In the genomic region with DNA sequence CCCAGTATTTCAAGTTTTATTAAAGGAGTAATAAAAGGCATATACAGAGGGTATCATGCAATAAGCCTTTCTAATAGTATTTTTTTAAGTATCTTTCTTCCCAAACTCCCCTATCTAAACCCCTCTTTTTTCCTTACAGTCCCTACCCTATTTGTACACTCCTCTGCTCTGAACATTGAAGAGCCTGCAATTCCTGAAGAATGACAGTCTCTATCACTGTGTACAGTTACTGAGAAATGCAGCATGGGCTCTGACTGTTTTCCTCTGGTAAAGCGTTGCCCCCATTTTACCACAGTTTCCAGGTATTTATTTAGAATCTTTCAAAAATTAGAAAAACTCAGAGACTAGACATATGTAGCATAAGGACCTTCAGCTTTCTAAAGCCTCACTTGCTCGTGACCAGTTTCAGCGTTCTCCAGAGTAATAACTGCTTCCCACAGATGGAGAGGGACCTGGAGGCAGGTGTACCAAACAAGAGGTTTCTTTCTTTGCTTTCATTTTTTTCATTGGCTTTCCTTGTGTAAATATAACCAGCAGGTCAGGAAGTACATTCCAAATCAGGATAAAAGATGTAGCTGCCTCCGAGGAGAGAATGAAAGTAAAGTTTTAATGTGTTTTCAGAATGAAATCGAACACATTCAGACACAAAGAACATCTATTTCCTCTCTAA, we compare ENCODE assay signal across 15 cellular contexts.
DNase-seq lines count a peak whose midpoint lies in the region; ATAC-seq and TF ChIP-seq lines count a peak whose summit lies in the region.
"Had no signal": no experiment of that assay in that cellular context is flagged by ENCODE, and none has a peak within 500 bp of the region (broad histone marks: within the 10 kb centered on the region; RNA-seq: fewer than 3 reads in every experiment).

No MANE protein-coding gene starts in this region.

- H2AFZ ChIP-seq in ACC112 (ENCODE audit: low read length, unreplicated experiment) (peak overlapping the region; percentile 81), OCI-LY3 (ENCODE audit: low read depth, low read length) (no peak overlapping the region)

- no peaks in the 10 kb centered on the region for H3K27me3 ChIP-seq in ACC112 (ENCODE audit: insufficient read depth, low read length)
- H3K27me3 ChIP-seq in OCI-LY3 (ENCODE audit: low read depth, low read length): no peaks in the 10 kb centered on the region
- H3K27me3 ChIP-seq: gastrocnemius medialis, pancreas, thyroid gland had no signal

- TF ChIP-seq CTCF in OCI-LY3 (IDR thresholded peaks at IDR 0.05; ENCODE audit: low read depth, low read length) (no peak), fibroblast of pulmonary artery (IDR thresholded peaks at IDR 0.05; ENCODE audit: low read length, missing control alignments) (no peak)

- H3K79me2 ChIP-seq in ACC112 (ENCODE audit: control insufficient read depth, insufficient read depth, low read length, unreplicated experiment) (no peaks in the 10 kb centered on the region), OCI-LY3 (ENCODE audit: low read length) (no peaks in the 10 kb centered on the region)

- H3K4me3 ChIP-seq in ACC112 (ENCODE audit: low read depth, low read length): peak overlapping the region; percentile 71
- H3K4me3 ChIP-seq in OCI-LY3 (ENCODE audit: low read length): no peak overlapping the region
- H3K4me3 ChIP-seq in fibroblast of pulmonary artery (replicated peaks; ENCODE audit: low read depth, low read length): peak overlapping the region; percentile 23
- H3K4me3 ChIP-seq: gastrocnemius medialis, pancreas, thyroid gland had no signal

- DNase-seq in HT-29 (ENCODE audit: low spot score): peak; percentile 14
- no peak for DNase-seq in fibroblast of pulmonary artery (ENCODE audit: low read depth)
- DNase-seq: activated T-cell treated with anti-CD3 and anti-CD28 coated beads for 4 hours; central memory CD4-positive, alpha-beta T cell; gastrocnemius medialis; left ventricle myocardium superior; NCI-H1694 treated with DMSO at 0.1 percent for 48 hours; pancreas; thyroid gland had no signal

- 0 out of 2 replicates have a peak overlapping the region, but pooled peaks have one; percentile 15 for H3K4me2 ChIP-seq in OCI-LY3 (ENCODE audit: low read length)

- H3K27ac ChIP-seq in ACC112 (ENCODE audit: low read depth, low read length) (no peak overlapping the region), OCI-LY3 (ENCODE audit: low read length) (no peak overlapping the region)
- H3K27ac ChIP-seq: gastrocnemius medialis, pancreas, thyroid gland had no signal

- H4K20me1 ChIP-seq in OCI-LY3 (ENCODE audit: insufficient read depth, low read length): no peaks in the 10 kb centered on the region

- no peak overlapping the region for H3K9ac ChIP-seq in OCI-LY3 (ENCODE audit: low read length)

- H3K36me3 ChIP-seq in ACC112 (ENCODE audit: insufficient read depth, low read length) (no peaks in the 10 kb centered on the region), OCI-LY3 (replicated peaks; ENCODE audit: low read depth, low read length) (no peaks in the 10 kb centered on the region)
- H3K36me3 ChIP-seq: gastrocnemius medialis, pancreas, thyroid gland had no signal

- H3K4me1 ChIP-seq in ACC112 (ENCODE audit: control insufficient read depth, insufficient read depth, low read length, unreplicated experiment): no peaks in the 10 kb centered on the region
- no peaks in the 10 kb centered on the region for H3K4me1 ChIP-seq in OCI-LY3 (ENCODE audit: low read length)
- H3K4me1 ChIP-seq: gastrocnemius medialis, pancreas, thyroid gland had no signal

- no peak for ATAC-seq in HG03442 (IDR thresholded peaks at IDR 0.05; ENCODE audit: unreplicated experiment)
- no peak for ATAC-seq in GM19455 (IDR thresholded peaks at IDR 0.05; ENCODE audit: unreplicated experiment)
- no peak for ATAC-seq in HG03342 (IDR thresholded peaks at IDR 0.05; ENCODE audit: unreplicated experiment)
- ATAC-seq in GM21390 (IDR thresholded peaks at IDR 0.05; ENCODE audit: unreplicated experiment): no peak
- ATAC-seq: gastrocnemius medialis, left ventricle myocardium superior, pancreas had no signal

- no peaks in the 10 kb centered on the region for H3K9me3 ChIP-seq in OCI-LY3 (ENCODE audit: insufficient read depth, low read length)
- H3K9me3 ChIP-seq: gastrocnemius medialis, pancreas, thyroid gland had no signal
